ENCODE assay signal across 8 cellular contexts in genomic region chr6:133916650-133917151, GRCh38. TPM values are rescaled to one million over a fixed set of nuclear protein-coding genes. Genes with fewer than 3 reads are reported as not detected.
DNase-seq lines count a peak whose midpoint lies in the region; ATAC-seq and TF ChIP-seq lines count a peak whose summit lies in the region.

No MANE protein-coding gene starts in this region.

- H3K4me1 ChIP-seq in lung (ENCODE audit: control insufficient read depth in 2 of 2, insufficient read depth in 2 of 2, low read length in 2 of 2): no peaks in the 10 kb centered on the region

- H3K4me3 ChIP-seq in lung: no peak overlapping the region

- DNase-seq in CD1c-positive myeloid dendritic cell (ENCODE audit: extremely low spot score) (peak; percentile 73), NCI-H748 treated with DMSO at 0.1 percent for 48 hours (lab: John Stamatoyannopoulos, UW) (peak; percentile 95), lung (ENCODE audit: low spot score) (peak; percentile 86)
- peak; percentile 66 to 71 for DNase-seq in activated CD4-positive, alpha-beta T cell treated with anti-CD3 and anti-CD28 coated beads, Interleukin-2, amount 50 U/mL, for 4 hours
- DNase-seq in effector CD8-positive, alpha-beta T cell (lab: John Stamatoyannopoulos, UW): peak; percentile 45
- peak; percentile 66 for DNase-seq in stimulated activated CD8-positive, alpha-beta memory T cell treated with anti-CD3 and anti-CD28 coated beads, Interleukin-15, amount 100 ng/mL, for 24 hours (ENCODE audit: low read depth)

- H3K27me3 ChIP-seq in lung (ENCODE audit: control insufficient read depth, insufficient read depth): no peaks in the 10 kb centered on the region

- 6 to 7% methylated on average over 8 of the region's 8 CpGs for WGBS in lung, 2 donors

- H3K9me3 ChIP-seq in lung (ENCODE audit: control insufficient read depth in 2 of 2, insufficient read depth in 1 of 2, low read length in 1 of 2): no peaks in the 10 kb centered on the region

- TF ChIP-seq CTCF in lung (IDR thresholded peaks at IDR 0.05; ENCODE audit: control extremely low read depth, extremely low read depth): peak; percentile 60

- ATAC-seq in GM19372 (IDR thresholded peaks at IDR 0.05; ENCODE audit: low read depth, unreplicated experiment): peak; percentile 67
- ATAC-seq in HG03571 (IDR thresholded peaks at IDR 0.05; ENCODE audit: unreplicated experiment): peak; percentile 63
- peak; percentile 69 for ATAC-seq in lung (ENCODE audit: insufficient read depth, low FRiP score)

- no peaks in the 10 kb centered on the region for H3K36me3 ChIP-seq in lung (ENCODE audit: control insufficient read depth in 2 of 2, insufficient read depth in 2 of 2, low read length in 2 of 2)

- H3K27ac ChIP-seq in lung (ENCODE audit: low read depth in 1 of 2, low read length in 1 of 2): no peak overlapping the region

RNA-seq across cellular contexts. Expression of gene TCF21, which starts 27.8 kb away (rescaled TPM):
- 10 to 100 TPM; 42.2 to 80.9 TPM for total RNA-seq in lung
- polyA plus RNA-seq in lung: 10 to 100 TPM; 14.5 to 21.0 TPM

RNA-seq across cellular contexts. Expression of gene TBPL1, which starts 36.3 kb away (rescaled TPM):
- 10 to 100 TPM; 20.4 to 31.3 TPM for total RNA-seq in lung
- 10 to 100 TPM; 20.8 to 25.2 TPM for polyA plus RNA-seq in lung

Comparison
In these comparisons a context has a peak if more than half of its experiments do, and no peak if none do; other contexts are left out.
1. DNase-seq: peak in every context shown above with its lines; median percentile 95 in NCI-H748 treated with DMSO at 0.1 percent for 48 hours; 86 in lung; 73 in CD1c-positive myeloid dendritic cell; 68 in activated CD4-positive, alpha-beta T cell treated with anti-CD3 and anti-CD28 coated beads, Interleukin-2, amount 50 U/mL, for 4 hours; 66 in stimulated activated CD8-positive, alpha-beta memory T cell treated with anti-CD3 and anti-CD28 coated beads, Interleukin-15, amount 100 ng/mL, for 24 hours; 45 in effector CD8-positive, alpha-beta T cell.